In the genomic region with DNA sequence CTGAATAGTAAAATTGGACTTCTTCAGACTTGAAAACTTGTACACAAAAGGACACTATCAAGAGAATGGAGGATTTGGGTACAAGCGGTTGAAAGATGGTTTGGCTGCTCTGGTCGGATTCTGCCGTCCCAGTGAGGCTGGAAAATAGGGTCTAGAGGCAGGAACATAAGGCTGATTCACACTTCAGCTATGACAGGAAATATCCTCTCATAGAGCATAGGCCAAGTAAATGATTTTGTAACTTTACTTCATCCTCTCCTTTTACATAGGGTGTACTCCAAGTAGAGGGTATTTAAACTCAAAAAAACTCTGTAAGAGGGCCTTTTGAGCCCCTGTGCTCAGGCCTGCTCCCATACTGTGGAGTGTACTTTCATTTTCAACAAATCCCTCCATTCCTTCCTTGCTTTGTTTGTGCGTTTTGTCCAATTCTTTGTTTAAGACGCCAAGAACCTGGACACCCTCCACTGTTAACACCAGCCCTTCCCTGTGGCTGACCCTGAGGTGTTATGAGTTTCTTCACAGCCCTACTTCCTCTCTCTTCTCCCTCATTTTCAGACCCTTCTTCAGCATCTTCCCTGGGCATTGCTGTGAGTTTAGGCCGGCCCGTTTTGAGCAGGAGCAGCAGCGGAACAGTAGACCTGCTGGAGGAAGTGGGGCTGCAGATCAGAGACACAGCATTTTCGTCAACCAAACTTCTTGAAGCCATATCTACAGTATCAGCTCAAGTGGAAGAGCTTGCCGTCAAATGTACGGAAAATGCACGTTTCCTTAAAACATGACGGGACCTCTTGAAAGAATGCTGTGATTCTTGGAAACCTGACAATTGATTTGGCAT, we compare ENCODE assay signal across 15 cellular contexts. TPM values are rescaled to one million over a fixed set of nuclear protein-coding genes. Genes with fewer than 3 reads are reported as not detected.
DNase-seq lines count a peak whose midpoint lies in the region; ATAC-seq and TF ChIP-seq lines count a peak whose summit lies in the region.
"Had no signal": no experiment of that assay in that cellular context is flagged by ENCODE, and none has a peak within 500 bp of the region (broad histone marks: within the 10 kb centered on the region; RNA-seq: fewer than 3 reads in every experiment).

No MANE protein-coding gene starts in this region.

- intact Hi-C loops in activated CD4-positive, alpha-beta T cell treated with anti-CD3 and anti-CD28 coated beads, Interleukin-2, amount 10 ng/mL, durations not matched to agents 24 days and 14 days (cut with micrococcal nuclease), result loop anchor here (10.0 kb wide), 1 partner anchor 103 kb away; no protein-coding TSS in a partner anchor
- intact Hi-C loops in lower lobe of right lung (cut with DNase I), result no loop called here

- H3K9me3 ChIP-seq in lower lobe of right lung, result no peaks in the 10 kb centered on the region
- H3K9me3 ChIP-seq: body of pancreas had no signal

- no peaks in the 10 kb centered on the region for H3K27me3 Mint-ChIP-seq in activated CD4-positive, alpha-beta T cell treated with anti-CD3 and anti-CD28 coated beads, Interleukin-2, amount 10 ng/mL, durations not matched to agents 24 days and 14 days
- H3K27me3 Mint-ChIP-seq in central memory CD8-positive, alpha-beta T cell, result no peaks in the 10 kb centered on the region
- no peaks in the 10 kb centered on the region for H3K27me3 Mint-ChIP-seq in stimulated activated naive CD8-positive, alpha-beta T cell treated with anti-CD3 and anti-CD28 coated beads, Interleukin-15, amount 100 ng/mL, for 72 hours

- peak overlapping the region; percentile 98 for H3K27ac Mint-ChIP-seq in activated CD4-positive, alpha-beta T cell treated with anti-CD3 and anti-CD28 coated beads, Interleukin-2, amount 10 ng/mL, durations not matched to agents 24 days and 14 days
- peak overlapping the region; percentile 21 for H3K27ac Mint-ChIP-seq in central memory CD8-positive, alpha-beta T cell (ENCODE audit: low read depth)
- H3K27ac Mint-ChIP-seq in stimulated activated naive CD8-positive, alpha-beta T cell treated with anti-CD3 and anti-CD28 coated beads, Interleukin-15, amount 100 ng/mL, for 72 hours, result peak overlapping the region; percentile 91 to 98
- H3K27ac Mint-ChIP-seq: HFFc6 had no signal

- H3K4me1 ChIP-seq in lower lobe of right lung, result no peaks in the 10 kb centered on the region
- H3K4me1 ChIP-seq: body of pancreas had no signal

- H3K36me3 ChIP-seq in lower lobe of right lung, result no peaks in the 10 kb centered on the region

- peak; percentile 59 for DNase-seq in activated CD8-positive, alpha-beta memory T cell treated with anti-CD3 and anti-CD28 coated beads for 24 hours
- DNase-seq in activated CD8-positive, alpha-beta memory T cell treated with anti-CD3 and anti-CD28 coated beads, Interleukin-2, amount 50 U/mL, for 4 hours, result no peak
- DNase-seq in activated CD4-positive, alpha-beta T cell treated with anti-CD3 and anti-CD28 coated beads, Interleukin-2, amount 10 ng/mL, durations not matched to agents 24 days and 14 days, result peak; percentile 69
- DNase-seq in central memory CD8-positive, alpha-beta T cell (ENCODE audit: low spot score in 2 of 2), result no peak
- no peak for DNase-seq in stimulated activated naive CD8-positive, alpha-beta T cell treated with anti-CD3 and anti-CD28 coated beads, Interleukin-15, amount 100 ng/mL, for 72 hours
- DNase-seq in NCI-H2081 treated with DMSO at 0.1 percent for 48 hours (lab: John Stamatoyannopoulos, UW), result no peak
- DNase-seq in HPDE6-E6E7 (ENCODE audit: extremely low spot score), result no peak
- no peak for DNase-seq in lower lobe of right lung
- DNase-seq: body of pancreas, DMS53, HFFc6, NCI-H1417 treated with DMSO at 0.1 percent for 48 hours had no signal

- TF ChIP-seq CTCF in lower lobe of right lung (IDR thresholded peaks at IDR 0.05), result no peak

- peak overlapping the region; percentile 88 for H3K4me3 Mint-ChIP-seq in activated CD4-positive, alpha-beta T cell treated with anti-CD3 and anti-CD28 coated beads, Interleukin-2, amount 10 ng/mL, durations not matched to agents 24 days and 14 days
- H3K4me3 Mint-ChIP-seq in central memory CD8-positive, alpha-beta T cell, result peak overlapping the region; percentile 54
- H3K4me3 Mint-ChIP-seq in stimulated activated naive CD8-positive, alpha-beta T cell treated with anti-CD3 and anti-CD28 coated beads, Interleukin-15, amount 100 ng/mL, for 72 hours, result peak overlapping the region; percentile 88 to 89
- H3K4me3 Mint-ChIP-seq: HFFc6 had no signal

- no peaks in the 10 kb centered on the region for H3K27me3 ChIP-seq in lower lobe of right lung (ENCODE audit: low read depth)
- H3K27me3 ChIP-seq: body of pancreas had no signal

- H3K9me3 Mint-ChIP-seq in activated CD4-positive, alpha-beta T cell treated with anti-CD3 and anti-CD28 coated beads, Interleukin-2, amount 10 ng/mL, durations not matched to agents 24 days and 14 days, result no peaks in the 10 kb centered on the region
- no peaks in the 10 kb centered on the region for H3K9me3 Mint-ChIP-seq in central memory CD8-positive, alpha-beta T cell
- H3K9me3 Mint-ChIP-seq in stimulated activated naive CD8-positive, alpha-beta T cell treated with anti-CD3 and anti-CD28 coated beads, Interleukin-15, amount 100 ng/mL, for 72 hours, result no peaks in the 10 kb centered on the region

- H3K4me1 Mint-ChIP-seq in activated CD4-positive, alpha-beta T cell treated with anti-CD3 and anti-CD28 coated beads, Interleukin-2, amount 10 ng/mL, durations not matched to agents 24 days and 14 days, result peaks cover 27% of the 10 kb centered on the region
- peaks cover 25% of the 10 kb centered on the region for H3K4me1 Mint-ChIP-seq in central memory CD8-positive, alpha-beta T cell
- peaks cover 46% of the 10 kb centered on the region for H3K4me1 Mint-ChIP-seq in stimulated activated naive CD8-positive, alpha-beta T cell treated with anti-CD3 and anti-CD28 coated beads, Interleukin-15, amount 100 ng/mL, for 72 hours

- no peak overlapping the region for H3K27ac ChIP-seq in lower lobe of right lung
- H3K27ac ChIP-seq: body of pancreas had no signal

- H3K36me3 Mint-ChIP-seq in activated CD4-positive, alpha-beta T cell treated with anti-CD3 and anti-CD28 coated beads, Interleukin-2, amount 10 ng/mL, durations not matched to agents 24 days and 14 days (ENCODE audit: low read depth), result peaks cover 17% of the 10 kb centered on the region
- H3K36me3 Mint-ChIP-seq in central memory CD8-positive, alpha-beta T cell (ENCODE audit: insufficient read depth), result peaks cover 6% of the 10 kb centered on the region

- no peak overlapping the region for H3K4me3 ChIP-seq in lower lobe of right lung
- H3K4me3 ChIP-seq: body of pancreas had no signal

- ATAC-seq in central memory CD8-positive, alpha-beta T cell (replicated peaks; ENCODE audit: extremely low read depth, poor library complexity, severe bottlenecking), result no peak
- peak; percentile 60 for ATAC-seq in stimulated activated naive CD8-positive, alpha-beta T cell treated with anti-CD3 and anti-CD28 coated beads, Interleukin-15, amount 100 ng/mL, for 72 hours
- no peak for ATAC-seq in lower lobe of right lung
- ATAC-seq: body of pancreas had no signal

RNA-seq across cellular contexts. Expression of gene PGAM4, which starts 7.2 kb away (rescaled TPM):
- 0.38 and 0.79 TPM in 2 replicates for total RNA-seq in activated CD4-positive, alpha-beta T cell treated with anti-CD3 and anti-CD28 coated beads, Interleukin-2, amount 10 ng/mL, durations not matched to agents 24 days and 14 days
- total RNA-seq in lower lobe of right lung, result not detected
- total RNA-seq: A673, body of pancreas, mucosa of gallbladder, temporal lobe had no signal

RNA-seq across cellular contexts. Expression of gene ATP7A, which starts 51.8 kb away (rescaled TPM):
- 7.6 and 8.1 TPM in 2 replicates for total RNA-seq in activated CD4-positive, alpha-beta T cell treated with anti-CD3 and anti-CD28 coated beads, Interleukin-2, amount 10 ng/mL, durations not matched to agents 24 days and 14 days
- 17.8 TPM for total RNA-seq in lower lobe of right lung

Comparison
In these comparisons a context has a peak if more than half of its experiments do, and no peak if none do; other contexts are left out.
1. DNase-seq: peak in activated CD8-positive, alpha-beta memory T cell treated with anti-CD3 and anti-CD28 coated beads for 24 hours (single experiment) and activated CD4-positive, alpha-beta T cell treated with anti-CD3 and anti-CD28 coated beads, Interleukin-2, amount 10 ng/mL, durations not matched to agents 24 days and 14 days (single experiment); none in activated CD8-positive, alpha-beta memory T cell treated with anti-CD3 and anti-CD28 coated beads, Interleukin-2, amount 50 U/mL, for 4 hours (single experiment), central memory CD8-positive, alpha-beta T cell (0 of 2), stimulated activated naive CD8-positive, alpha-beta T cell treated with anti-CD3 and anti-CD28 coated beads, Interleukin-15, amount 100 ng/mL, for 72 hours (0 of 2), NCI-H2081 treated with DMSO at 0.1 percent for 48 hours (single experiment), HPDE6-E6E7 (single experiment) and lower lobe of right lung (single experiment).
2. H3K27ac Mint-ChIP-seq: peak in every context shown above with its lines; median percentile 98 in activated CD4-positive, alpha-beta T cell treated with anti-CD3 and anti-CD28 coated beads, Interleukin-2, amount 10 ng/mL, durations not matched to agents 24 days and 14 days; 94 in stimulated activated naive CD8-positive, alpha-beta T cell treated with anti-CD3 and anti-CD28 coated beads, Interleukin-15, amount 100 ng/mL, for 72 hours; 21 in central memory CD8-positive, alpha-beta T cell.
3. Peak in every context shown above with its lines, with median percentiles within 50 percentile points of each other: H3K4me3 Mint-ChIP-seq.